ENCODE assay signal across 11 cellular contexts in genomic region chr1:224696891-224697765, GRCh38.
DNase-seq lines count a peak whose midpoint lies in the region; ATAC-seq and TF ChIP-seq lines count a peak whose summit lies in the region.
"Had no signal": no experiment of that assay in that cellular context is flagged by ENCODE, and none has a peak within 500 bp of the region (broad histone marks: within the 10 kb centered on the region; RNA-seq: fewer than 3 reads in every experiment).

No MANE protein-coding gene starts in this region.

- in situ Hi-C loops in GM13977 (cut with MboI; ENCODE audit: low pct_unique_long_range_greater_than_20kb, low sequenced_read_pairs, unreplicated experiment) = no loop called here

- DNase-seq in AG08395 (ENCODE audit: low spot score) = peak; percentile 91
- peak; percentile 43 for DNase-seq in HK-2 (ENCODE audit: unreplicated experiment)
- DNase-seq in SW480 (ENCODE audit: low spot score) = peak; percentile 45
- peak; percentile 12 for DNase-seq in foreskin melanocyte
- no peak for DNase-seq in HT-29 (ENCODE audit: low spot score)
- no peak for DNase-seq in GM13977 (ENCODE audit: low spot score)
- DNase-seq in SIG-M5 treated with dmso at 0.1 percent for 504 hours (lab: John Stamatoyannopoulos, UW; ENCODE audit: unreplicated experiment) = no peak
- DNase-seq: activated CD4-positive, alpha-beta T cell treated with anti-CD3 and anti-CD28 coated beads, Interleukin-2, amount 50 U/mL, for 48 hours; activated naive CD4-positive, alpha-beta T cell treated with anti-CD3 and anti-CD28 coated beads, Interleukin-2, amount 10 ng/mL, durations not matched to agents 7 days and 5 days; naive thymus-derived CD8-positive, alpha-beta T cell had no signal

- no peak for ATAC-seq in HG03521 (IDR thresholded peaks at IDR 0.05; ENCODE audit: unreplicated experiment)
- ATAC-seq: naive thymus-derived CD8-positive, alpha-beta T cell had no signal

- TF ChIP-seq CTCF in GM13977 (IDR thresholded peaks at IDR 0.05; ENCODE audit: extremely low read depth, insufficient read depth, missing control alignments) = no peak

Comparison
In these comparisons a context has a peak if more than half of its experiments do, and no peak if none do; other contexts are left out.
1. DNase-seq: peak in AG08395 (single experiment), HK-2 (single experiment), SW480 (single experiment) and foreskin melanocyte (single experiment); none in HT-29 (single experiment), GM13977 (single experiment) and SIG-M5 treated with dmso at 0.1 percent for 504 hours (single experiment).